27 cellular contexts compared by ENCODE assay signal in the genomic region with DNA sequence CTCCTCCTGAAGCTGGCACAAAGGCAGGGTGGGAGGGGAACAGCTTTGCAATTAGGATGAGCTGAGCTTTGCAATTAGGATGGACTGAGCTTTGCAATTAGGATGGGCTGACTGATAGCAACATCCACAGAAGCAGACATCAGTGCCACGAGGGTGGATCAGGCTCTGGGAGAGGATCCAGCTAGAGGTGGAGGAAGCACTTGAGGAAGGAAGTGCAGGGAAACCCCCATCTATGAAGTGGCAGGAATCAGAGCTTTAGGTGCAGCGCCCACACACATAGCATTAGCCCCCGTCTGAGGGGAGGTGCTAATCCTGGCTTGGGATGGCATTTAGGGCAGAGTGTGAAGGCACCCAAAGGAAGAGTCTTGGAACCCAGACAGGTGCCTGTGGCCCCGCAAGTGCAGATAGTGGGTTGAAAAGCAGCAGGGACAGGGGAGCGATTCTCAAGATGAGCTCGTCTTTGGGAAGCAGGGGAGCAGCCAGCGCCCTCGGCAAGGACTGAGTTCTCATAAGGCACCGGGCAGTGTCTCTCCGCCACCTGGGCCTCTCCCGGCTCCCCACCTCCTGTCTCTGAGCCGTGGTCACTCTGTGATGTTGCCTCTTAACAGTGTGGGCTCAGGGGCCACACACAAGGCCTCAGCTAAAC. TPM values are rescaled to one million over a fixed set of nuclear protein-coding genes. Genes with fewer than 3 reads are reported as not detected.
"Had no signal": no experiment of that assay in that cellular context is flagged by ENCODE, and none has a peak within 500 bp of the region (broad histone marks: within the 10 kb centered on the region; RNA-seq: fewer than 3 reads in every experiment).

No MANE protein-coding gene starts in this region.

- H3K4me3 ChIP-seq: esophagus squamous epithelium, gastroesophageal sphincter had no signal

- H3K9me3 ChIP-seq: esophagus squamous epithelium had no signal

- H3K4me1 Mint-ChIP-seq: activated CD4-positive, alpha-beta memory T cell treated with anti-CD3 and anti-CD28 coated beads, Interleukin-2, amount 10 ng/mL, durations not matched to agents 7 days and 5 days; activated CD4-positive, alpha-beta T cell treated with anti-CD3 and anti-CD28 coated beads for 36 hours; activated CD4-positive, alpha-beta T cell treated with anti-CD3 and anti-CD28 coated beads, Interleukin-2, amount 10 ng/mL, durations not matched to agents 24 days and 14 days; activated naive CD4-positive, alpha-beta T cell treated with anti-CD3 and anti-CD28 coated beads, Interleukin-2, amount 10 ng/mL, durations not matched to agents 7 days and 5 days; activated naive CD8-positive, alpha-beta T cell treated with anti-CD3 and anti-CD28 coated beads, Interleukin-2, amount 10 ng/mL, durations not matched to agents 7 days and 5 days had no signal

- H3K9me3 Mint-ChIP-seq: activated CD4-positive, alpha-beta memory T cell treated with anti-CD3 and anti-CD28 coated beads, Interleukin-2, amount 10 ng/mL, durations not matched to agents 7 days and 5 days; activated CD4-positive, alpha-beta T cell treated with anti-CD3 and anti-CD28 coated beads, Interleukin-2, amount 10 ng/mL, durations not matched to agents 24 days and 14 days; activated naive CD4-positive, alpha-beta T cell treated with anti-CD3 and anti-CD28 coated beads, Interleukin-2, amount 10 ng/mL, durations not matched to agents 7 days and 5 days; activated naive CD4-positive, alpha-beta T cell treated with anti-CD3 and anti-CD28 coated beads, Interleukin-2, amount 50 U/mL, for 72 hours; activated naive CD8-positive, alpha-beta T cell treated with anti-CD3 and anti-CD28 coated beads, Interleukin-2, amount 10 ng/mL, durations not matched to agents 7 days and 5 days; activated T-cell treated with anti-CD3 and anti-CD28 coated beads, Interleukin-2, amount 50 U/mL, for 24 hours; activated T-cell treated with anti-CD3 and anti-CD28 coated beads, Interleukin-2, amount 50 U/mL, for 72 hours; effector memory CD8-positive, alpha-beta T cell; T-helper 2 cell treated with Interferon-gamma antibody and Interleukin-4, amounts not matched to agents 5 μg/mL and 100 μg/mL, for 36 hours had no signal

- H3K27me3 Mint-ChIP-seq: activated CD4-positive, alpha-beta memory T cell treated with anti-CD3 and anti-CD28 coated beads, Interleukin-2, amount 10 ng/mL, durations not matched to agents 7 days and 5 days; activated CD4-positive, alpha-beta T cell treated with anti-CD3 and anti-CD28 coated beads for 36 hours; activated CD4-positive, alpha-beta T cell treated with anti-CD3 and anti-CD28 coated beads, Interleukin-2, amount 10 ng/mL, durations not matched to agents 24 days and 14 days had no signal

- H3K36me3 ChIP-seq: esophagus squamous epithelium, gastroesophageal sphincter had no signal

- DNase-seq: activated CD4-positive, alpha-beta memory T cell treated with anti-CD3 and anti-CD28 coated beads, Interleukin-2, amount 10 ng/mL, durations not matched to agents 7 days and 5 days; activated CD4-positive, alpha-beta T cell treated with anti-CD3 and anti-CD28 coated beads for 36 hours; activated CD4-positive, alpha-beta T cell treated with anti-CD3 and anti-CD28 coated beads, Interleukin-2, amount 10 ng/mL, durations not matched to agents 24 days and 14 days; activated CD4-positive, CD25-positive, alpha-beta regulatory T cell; activated CD4-positive, CD25-positive, alpha-beta regulatory T cell treated with anti-CD3 and anti-CD28 coated beads, Interleukin-2, amount 50 U/mL, for 72 hours; activated CD8-positive, alpha-beta memory T cell treated with anti-CD3 and anti-CD28 coated beads, Interleukin-2, amount 50 U/mL, for 48 hours; activated gamma-delta T cell; activated naive CD4-positive, alpha-beta T cell; activated naive CD4-positive, alpha-beta T cell treated with anti-CD3 and anti-CD28 coated beads, Interleukin-2, amount 10 ng/mL, durations not matched to agents 7 days and 5 days; activated naive CD8-positive, alpha-beta T cell treated with anti-CD3 and anti-CD28 coated beads, Interleukin-2, amount 10 ng/mL, durations not matched to agents 7 days and 5 days; activated T-cell treated with anti-CD3 and anti-CD28 coated beads for 4 hours; activated T-cell treated with anti-CD3 and anti-CD28 coated beads, Interleukin-2, amount 50 U/mL, for 24 hours; activated T-cell treated with anti-CD3 and anti-CD28 coated beads, Interleukin-2, amount 50 U/mL, for 72 hours; anterior cingulate cortex; cortex of kidney; dermis blood vessel endothelial cell; effector CD4-positive, alpha-beta T cell; effector memory CD8-positive, alpha-beta T cell; erythroblast; esophagus squamous epithelium; foreskin melanocyte; T-helper 1 cell; T-helper 17 cell; T1000 had no signal

- H3K36me3 Mint-ChIP-seq: activated naive CD4-positive, alpha-beta T cell treated with anti-CD3 and anti-CD28 coated beads, Interleukin-2, amount 10 ng/mL, durations not matched to agents 7 days and 5 days; activated naive CD4-positive, alpha-beta T cell treated with anti-CD3 and anti-CD28 coated beads, Interleukin-2, amount 50 U/mL, for 72 hours; activated naive CD8-positive, alpha-beta T cell treated with anti-CD3 and anti-CD28 coated beads, Interleukin-2, amount 10 ng/mL, durations not matched to agents 7 days and 5 days had no signal

- H3K27ac Mint-ChIP-seq: activated CD4-positive, alpha-beta memory T cell treated with anti-CD3 and anti-CD28 coated beads, Interleukin-2, amount 10 ng/mL, durations not matched to agents 7 days and 5 days; activated CD4-positive, alpha-beta T cell treated with anti-CD3 and anti-CD28 coated beads for 36 hours; activated CD4-positive, alpha-beta T cell treated with anti-CD3 and anti-CD28 coated beads, Interleukin-2, amount 10 ng/mL, durations not matched to agents 24 days and 14 days; activated naive CD4-positive, alpha-beta T cell treated with anti-CD3 and anti-CD28 coated beads, Interleukin-2, amount 10 ng/mL, durations not matched to agents 7 days and 5 days; activated naive CD4-positive, alpha-beta T cell treated with anti-CD3 and anti-CD28 coated beads, Interleukin-2, amount 50 U/mL, for 72 hours; activated naive CD8-positive, alpha-beta T cell treated with anti-CD3 and anti-CD28 coated beads, Interleukin-2, amount 10 ng/mL, durations not matched to agents 7 days and 5 days; activated T-cell treated with anti-CD3 and anti-CD28 coated beads, Interleukin-2, amount 50 U/mL, for 24 hours; activated T-cell treated with anti-CD3 and anti-CD28 coated beads, Interleukin-2, amount 50 U/mL, for 72 hours; effector memory CD8-positive, alpha-beta T cell; T-helper 17 cell; T-helper 2 cell treated with Interferon-gamma antibody and Interleukin-4, amounts not matched to agents 5 μg/mL and 100 μg/mL, for 36 hours had no signal

- H3K27ac ChIP-seq: gastroesophageal sphincter had no signal

- H3K4me3 Mint-ChIP-seq: activated CD4-positive, alpha-beta memory T cell treated with anti-CD3 and anti-CD28 coated beads, Interleukin-2, amount 10 ng/mL, durations not matched to agents 7 days and 5 days; activated CD4-positive, alpha-beta T cell treated with anti-CD3 and anti-CD28 coated beads for 36 hours; activated CD4-positive, alpha-beta T cell treated with anti-CD3 and anti-CD28 coated beads, Interleukin-2, amount 10 ng/mL, durations not matched to agents 24 days and 14 days; activated naive CD4-positive, alpha-beta T cell treated with anti-CD3 and anti-CD28 coated beads, Interleukin-2, amount 10 ng/mL, durations not matched to agents 7 days and 5 days; activated naive CD8-positive, alpha-beta T cell treated with anti-CD3 and anti-CD28 coated beads, Interleukin-2, amount 10 ng/mL, durations not matched to agents 7 days and 5 days; activated T-cell treated with anti-CD3 and anti-CD28 coated beads, Interleukin-2, amount 50 U/mL, for 24 hours; activated T-cell treated with anti-CD3 and anti-CD28 coated beads, Interleukin-2, amount 50 U/mL, for 72 hours; effector memory CD8-positive, alpha-beta T cell; T-helper 17 cell; T-helper 2 cell treated with Interferon-gamma antibody and Interleukin-4, amounts not matched to agents 5 μg/mL and 100 μg/mL, for 36 hours had no signal

- H3K27me3 ChIP-seq: esophagus squamous epithelium, gastroesophageal sphincter had no signal

RNA-seq across cellular contexts. Expression of a gene that starts 12.0 kb away (rescaled TPM):
- total RNA-seq: activated CD4-positive, alpha-beta memory T cell treated with anti-CD3 and anti-CD28 coated beads, Interleukin-2, amount 10 ng/mL, durations not matched to agents 7 days and 5 days; activated CD4-positive, alpha-beta T cell treated with anti-CD3 and anti-CD28 coated beads for 36 hours; activated CD4-positive, alpha-beta T cell treated with anti-CD3 and anti-CD28 coated beads, Interleukin-2, amount 10 ng/mL, durations not matched to agents 24 days and 14 days; activated naive CD4-positive, alpha-beta T cell treated with anti-CD3 and anti-CD28 coated beads, Interleukin-2, amount 50 U/mL, for 72 hours; activated naive CD8-positive, alpha-beta T cell treated with anti-CD3 and anti-CD28 coated beads, Interleukin-2, amount 10 ng/mL, durations not matched to agents 7 days and 5 days; activated T-cell treated with anti-CD3 and anti-CD28 coated beads, Interleukin-2, amount 50 U/mL, for 72 hours; T-helper 17 cell had no signal
